11 cellular contexts compared by ENCODE assay signal in genomic region chr10:114486938-114487814, GRCh38.
DNase-seq lines count a peak whose midpoint lies in the region; ATAC-seq, FAIRE-seq and TF ChIP-seq lines count a peak whose summit lies in the region.
"Had no signal": no experiment of that assay in that cellular context is flagged by ENCODE, and none has a peak within 500 bp of the region (broad histone marks: within the 10 kb centered on the region; RNA-seq: fewer than 3 reads in every experiment).

No MANE protein-coding gene starts in this region.

- TF ChIP-seq CTCF in Loucy (conservative IDR thresholded peaks at IDR 0.05; ENCODE audit: low read length) (peak; percentile 58), bronchial epithelial cell (IDR thresholded peaks at IDR 0.05; ENCODE audit: insufficient read depth, low read length, severe bottlenecking) (no peak), progenitor cell of endocrine pancreas (IDR thresholded peaks at IDR 0.05; ENCODE audit: unreplicated experiment) (peak; percentile 20), Caco-2 (IDR thresholded peaks at IDR 0.05; ENCODE audit: insufficient read depth in 1 of 2, low read depth in 1 of 2, low read length in 1 of 2, severe bottlenecking in 1 of 2, unreplicated experiment in 1 of 2) (no peak)

- no TSS peak for BruUV-seq in Caco-2 (replicated peaks; lab: Mats Ljungman, UMichigan)

- intact Hi-C loops in Caco-2 (cut with micrococcal nuclease; ENCODE audit: unreplicated experiment), result no loop called here

- no peak overlapping the region for H2AFZ ChIP-seq in Loucy (ENCODE audit: low read length)

- POLR2A ChIA-PET in Caco-2 (lab: Charles Lee), result interaction anchor here (0.6 kb wide), 1 partner anchor 34 kb away, joined by 3 read pairs; no protein-coding TSS in a partner anchor

- H3K4me3 Mint-ChIP-seq in activated T-cell treated with anti-CD3 and anti-CD28 coated beads, Interleukin-2, amount 50 U/mL, for 72 hours, result peak overlapping the region; percentile 31 to 74
- H3K4me3 Mint-ChIP-seq in progenitor cell of endocrine pancreas (ENCODE audit: low read depth) (no peak overlapping the region), Caco-2 (ENCODE audit: unreplicated experiment) (no peak overlapping the region)

- ATAC-seq in activated T-cell treated with anti-CD3 and anti-CD28 coated beads, Interleukin-2, amount 50 U/mL, for 72 hours (replicated peaks in 1 of 2), result peak; percentile 89 to 90

- H3K4me2 ChIP-seq in Loucy (ENCODE audit: low read depth, low read length, poor library complexity, severe bottlenecking), result no peak overlapping the region
- H3K4me2 ChIP-seq: BLaER1 treated with 17β-estradiol and CSF1 and Interleukin-3, amounts not matched to agents 10 nM and 100 nM had no signal

- FAIRE-seq in bronchial epithelial cell (lab: Jason Lieb, UNC), result peak; percentile 66
- FAIRE-seq: GM18507 had no signal

- no peaks in the 10 kb centered on the region for H3K27me3 ChIP-seq in Loucy (ENCODE audit: insufficient read depth, low read length, poor library complexity, severe bottlenecking)
- H3K27me3 ChIP-seq in bronchial epithelial cell (ENCODE audit: control insufficient read depth, insufficient read depth, low read length), result no peaks in the 10 kb centered on the region
- H3K27me3 ChIP-seq in Caco-2 (replicated peaks; ENCODE audit: control insufficient read depth, insufficient read depth, low read length), result no peaks in the 10 kb centered on the region
- H3K27me3 ChIP-seq: BLaER1 treated with 17β-estradiol and CSF1 and Interleukin-3, amounts not matched to agents 10 nM and 100 nM; spleen had no signal

- H3K36me3 ChIP-seq in Loucy (ENCODE audit: insufficient read depth, low read length), result peaks cover 88% of the 10 kb centered on the region
- H3K36me3 ChIP-seq in bronchial epithelial cell (ENCODE audit: control insufficient read depth, insufficient read depth, low read length), result peaks cover 34% of the 10 kb centered on the region
- no peaks in the 10 kb centered on the region; the same call in 1 of the 2 replicates for H3K36me3 ChIP-seq in Caco-2 (ENCODE audit: control insufficient read depth, insufficient read depth, low read length)
- H3K36me3 ChIP-seq: BLaER1 treated with 17β-estradiol and CSF1 and Interleukin-3, amounts not matched to agents 10 nM and 100 nM had no signal

- no peaks in the 10 kb centered on the region for H3K27me3 Mint-ChIP-seq in activated T-cell treated with anti-CD3 and anti-CD28 coated beads, Interleukin-2, amount 50 U/mL, for 72 hours (ENCODE audit: low read depth)
- no peaks in the 10 kb centered on the region for H3K27me3 Mint-ChIP-seq in progenitor cell of endocrine pancreas
- no peaks in the 10 kb centered on the region for H3K27me3 Mint-ChIP-seq in Caco-2 (ENCODE audit: insufficient read depth, unreplicated experiment)

- H3K4me3 ChIP-seq in Loucy (ENCODE audit: low read length, poor library complexity, severe bottlenecking) (no peak overlapping the region), bronchial epithelial cell (ENCODE audit: low read depth, low read length) (no peak overlapping the region), Caco-2 (ENCODE audit: low read depth, low read length) (no peak overlapping the region)
- H3K4me3 ChIP-seq: BLaER1 treated with 17β-estradiol and CSF1 and Interleukin-3, amounts not matched to agents 10 nM and 100 nM; spleen had no signal

- peaks cover 17% of the 10 kb centered on the region for H3K79me2 ChIP-seq in Loucy (ENCODE audit: insufficient read depth, low read length)

- no peaks in the 10 kb centered on the region for H3F3A ChIP-seq in Loucy (ENCODE audit: low read depth)

- peak overlapping the region; percentile 98 for H3K27ac Mint-ChIP-seq in activated T-cell treated with anti-CD3 and anti-CD28 coated beads, Interleukin-2, amount 50 U/mL, for 72 hours
- H3K27ac Mint-ChIP-seq in progenitor cell of endocrine pancreas (peak overlapping the region; percentile 45), Caco-2 (ENCODE audit: unreplicated experiment) (no peak overlapping the region)

- no peaks in the 10 kb centered on the region for H3K9me2 ChIP-seq in Loucy (replicated peaks; ENCODE audit: low read depth, low read length)

- H3K36me3 Mint-ChIP-seq in activated T-cell treated with anti-CD3 and anti-CD28 coated beads, Interleukin-2, amount 50 U/mL, for 72 hours (ENCODE audit: insufficient read depth in 2 of 2), result peaks cover 10 to 33% of the 10 kb centered on the region in 2 donors
- peaks cover 17% of the 10 kb centered on the region for H3K36me3 Mint-ChIP-seq in progenitor cell of endocrine pancreas (ENCODE audit: insufficient read depth)
- peaks cover 25% of the 10 kb centered on the region for H3K36me3 Mint-ChIP-seq in Caco-2 (ENCODE audit: insufficient read depth, unreplicated experiment)

- peaks cover 29% of the 10 kb centered on the region for H3K4me1 ChIP-seq in Loucy (ENCODE audit: insufficient read depth, low read length, poor library complexity, severe bottlenecking)
- no peaks in the 10 kb centered on the region for H3K4me1 ChIP-seq in Caco-2

- CTCF ChIA-PET in Caco-2 (lab: Charles Lee), result interaction anchor here (2.9 kb wide), 1 partner anchor 16 kb away, joined by 9 read pairs; no protein-coding TSS in a partner anchor

- no peaks in the 10 kb centered on the region for H3K9me3 ChIP-seq in Loucy (ENCODE audit: insufficient read depth, low read depth, low read length)
- no peaks in the 10 kb centered on the region for H3K9me3 ChIP-seq in Caco-2
- H3K9me3 ChIP-seq: spleen had no signal

- DNase-seq in activated T-cell treated with anti-CD3 and anti-CD28 coated beads, Interleukin-2, amount 50 U/mL, for 72 hours, result no peak
- DNase-seq in activated T-cell treated with anti-CD3 and anti-CD28 coated beads, Interleukin-2, amount 50 U/mL, for 1 hour, result no peak
- DNase-seq in bronchial epithelial cell (ENCODE audit: low read depth) (peak; percentile 88), progenitor cell of endocrine pancreas (ENCODE audit: low spot score, unreplicated experiment) (no peak), HuH-7 (ENCODE audit: low spot score) (no peak), Caco-2 (no peak), D341Med (ENCODE audit: low spot score) (no peak)
- DNase-seq: spleen had no signal

- no peak overlapping the region for H3K9ac ChIP-seq in Loucy (ENCODE audit: low read depth, low read length, poor library complexity, severe bottlenecking)
- H3K9ac ChIP-seq: BLaER1 treated with 17β-estradiol and CSF1 and Interleukin-3, amounts not matched to agents 10 nM and 100 nM had no signal

- H3K9me3 Mint-ChIP-seq in activated T-cell treated with anti-CD3 and anti-CD28 coated beads, Interleukin-2, amount 50 U/mL, for 72 hours, result no peaks in the 10 kb centered on the region
- no peaks in the 10 kb centered on the region for H3K9me3 Mint-ChIP-seq in progenitor cell of endocrine pancreas (ENCODE audit: low read depth)
- H3K9me3 Mint-ChIP-seq in Caco-2 (ENCODE audit: unreplicated experiment), result no peaks in the 10 kb centered on the region

- peaks cover 12% of the 10 kb centered on the region for H4K20me1 ChIP-seq in Loucy (ENCODE audit: insufficient read depth, low read length, poor library complexity, severe bottlenecking)
- H4K20me1 ChIP-seq: BLaER1 treated with 17β-estradiol and CSF1 and Interleukin-3, amounts not matched to agents 10 nM and 100 nM had no signal

- peaks cover 49% of the 10 kb centered on the region for H3K4me1 Mint-ChIP-seq in activated T-cell treated with anti-CD3 and anti-CD28 coated beads, Interleukin-2, amount 50 U/mL, for 72 hours (ENCODE audit: low read depth)
- peaks cover 16% of the 10 kb centered on the region for H3K4me1 Mint-ChIP-seq in progenitor cell of endocrine pancreas (ENCODE audit: low read depth)
- H3K4me1 Mint-ChIP-seq in Caco-2 (ENCODE audit: low read depth, unreplicated experiment), result no peaks in the 10 kb centered on the region

Comparison
In these comparisons a context has a peak if more than half of its experiments do, and no peak if none do; other contexts are left out.
1. H3K4me3 Mint-ChIP-seq: peak in activated T-cell treated with anti-CD3 and anti-CD28 coated beads, Interleukin-2, amount 50 U/mL, for 72 hours (2 of 2); none in progenitor cell of endocrine pancreas (single experiment) and Caco-2 (single experiment).
2. CTCF ChIP-seq: peak in Loucy (single experiment) and progenitor cell of endocrine pancreas (single experiment); none in bronchial epithelial cell (single experiment) and Caco-2 (0 of 2).